ENCODE assay signal across 9 cellular contexts in the genomic region with DNA sequence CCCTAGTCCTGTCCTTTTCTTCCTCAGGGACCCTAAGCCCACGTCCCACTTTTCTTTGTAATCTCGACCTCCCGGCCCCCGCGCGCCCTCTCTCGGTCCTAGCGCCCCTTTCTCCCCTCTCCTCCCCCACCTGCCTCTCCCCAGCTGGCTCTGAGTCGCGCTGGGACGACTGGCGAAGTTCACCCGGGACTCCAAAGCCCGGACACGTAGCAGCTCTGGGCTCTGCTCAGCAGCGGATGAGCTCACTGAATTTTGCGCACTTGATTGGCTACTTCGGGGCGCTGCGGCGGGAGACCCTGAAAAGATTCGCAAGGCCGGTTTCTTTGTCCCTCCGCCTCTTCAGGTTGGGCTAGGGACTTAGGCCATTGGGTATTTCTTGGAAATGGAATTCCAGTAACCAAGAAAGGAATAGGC. TPM values are rescaled to one million over a fixed set of nuclear protein-coding genes. Genes with fewer than 3 reads are reported as not detected.
DNase-seq lines count a peak whose midpoint lies in the region; ATAC-seq, FAIRE-seq and TF ChIP-seq lines count a peak whose summit lies in the region.
"Had no signal": no experiment of that assay in that cellular context is flagged by ENCODE, and none has a peak within 500 bp of the region (broad histone marks: within the 10 kb centered on the region; RNA-seq: fewer than 3 reads in every experiment).

No MANE protein-coding gene starts in this region.

- peaks cover 4% of the 10 kb centered on the region for H3K4me1 ChIP-seq in RWPE2 (ENCODE audit: insufficient read depth, poor library complexity, severe bottlenecking)

- H3K4me3 ChIP-seq in RWPE2 (ENCODE audit: severe bottlenecking): no peak overlapping the region

- H3K9me3 Mint-ChIP-seq in activated naive CD4-positive, alpha-beta T cell treated with anti-CD3 and anti-CD28 coated beads for 36 hours: no peaks in the 10 kb centered on the region
- H3K9me3 Mint-ChIP-seq in glutamatergic neuron (ENCODE audit: unreplicated experiment) (no peaks in the 10 kb centered on the region), osteocyte (ENCODE audit: unreplicated experiment) (no peaks in the 10 kb centered on the region)

- no peaks in the 10 kb centered on the region for H3K36me3 Mint-ChIP-seq in activated naive CD4-positive, alpha-beta T cell treated with anti-CD3 and anti-CD28 coated beads for 36 hours (ENCODE audit: low read depth)
- H3K36me3 Mint-ChIP-seq in glutamatergic neuron (ENCODE audit: unreplicated experiment): peaks cover 9% of the 10 kb centered on the region
- no peaks in the 10 kb centered on the region for H3K36me3 Mint-ChIP-seq in osteocyte (ENCODE audit: unreplicated experiment)

- TF ChIP-seq POLR2A in H54 (IDR thresholded peaks at IDR 0.05; ENCODE audit: low read depth, low read length): no peak

- H3K27me3 ChIP-seq in RWPE2 (ENCODE audit: insufficient read depth, poor library complexity, severe bottlenecking): peaks cover 34% of the 10 kb centered on the region

- ATAC-seq in HG03025 (IDR thresholded peaks at IDR 0.05; ENCODE audit: low FRiP score, unreplicated experiment) (peak; percentile 94), RWPE2 (ENCODE audit: low read depth) (peak; percentile 94)

- no peaks in the 10 kb centered on the region for H3K9me3 ChIP-seq in RWPE2 (ENCODE audit: severe bottlenecking)

- H3K36me3 ChIP-seq in RWPE2 (ENCODE audit: low read depth): no peaks in the 10 kb centered on the region

- peaks cover 70% of the 10 kb centered on the region for H3K27me3 Mint-ChIP-seq in activated naive CD4-positive, alpha-beta T cell treated with anti-CD3 and anti-CD28 coated beads for 36 hours (ENCODE audit: low read depth)
- peaks cover 9% of the 10 kb centered on the region for H3K27me3 Mint-ChIP-seq in glutamatergic neuron (ENCODE audit: unreplicated experiment)
- H3K27me3 Mint-ChIP-seq in osteocyte (ENCODE audit: unreplicated experiment): peaks cover 40% of the 10 kb centered on the region

- CTCF ChIA-PET in activated naive CD4-positive, alpha-beta T cell treated with anti-CD3 and anti-CD28 coated beads for 36 hours (lab: Charles Lee): interaction anchor here (0.7 kb wide), 1 partner anchor 26 kb away, joined by 3 read pairs; no protein-coding TSS in a partner anchor

- no peak overlapping the region for H3K27ac Mint-ChIP-seq in activated naive CD4-positive, alpha-beta T cell treated with anti-CD3 and anti-CD28 coated beads for 36 hours
- H3K27ac Mint-ChIP-seq in glutamatergic neuron (ENCODE audit: unreplicated experiment): peak overlapping the region; percentile 94
- H3K27ac Mint-ChIP-seq in osteocyte (ENCODE audit: unreplicated experiment): no peak overlapping the region

- H3K4me3 Mint-ChIP-seq in activated naive CD4-positive, alpha-beta T cell treated with anti-CD3 and anti-CD28 coated beads for 36 hours: no peak overlapping the region
- H3K4me3 Mint-ChIP-seq in glutamatergic neuron (ENCODE audit: unreplicated experiment) (peak overlapping the region; percentile 84), osteocyte (ENCODE audit: unreplicated experiment) (peak overlapping the region; percentile 2)

- no peak overlapping the region for H3K27ac ChIP-seq in RWPE2 (ENCODE audit: poor library complexity, severe bottlenecking)

- DNase-seq in activated naive CD4-positive, alpha-beta T cell treated with anti-CD3 and anti-CD28 coated beads for 36 hours: peak; percentile 10
- no peak for DNase-seq in activated naive CD4-positive, alpha-beta T cell (lab: John Stamatoyannopoulos, UW)
- no peak for DNase-seq in RWPE2 (ENCODE audit: low spot score)
- DNase-seq in glutamatergic neuron: peak; percentile 75
- DNase-seq in osteocyte (ENCODE audit: extremely low spot score, unreplicated experiment): peak; percentile 53
- DNase-seq in H54 (ENCODE audit: insufficient read length, low spot score): no peak
- no peak for DNase-seq in NCI-H524 treated with DMSO at 0.1 percent for 48 hours (lab: John Stamatoyannopoulos, UW)
- DNase-seq: DND-41 had no signal

- peaks cover 6% of the 10 kb centered on the region for H3K4me1 Mint-ChIP-seq in activated naive CD4-positive, alpha-beta T cell treated with anti-CD3 and anti-CD28 coated beads for 36 hours (ENCODE audit: low read depth)
- peaks cover 55% of the 10 kb centered on the region for H3K4me1 Mint-ChIP-seq in glutamatergic neuron (ENCODE audit: low read depth, unreplicated experiment)
- H3K4me1 Mint-ChIP-seq in osteocyte (ENCODE audit: unreplicated experiment): no peaks in the 10 kb centered on the region

- TF ChIP-seq CTCF in RWPE2 (IDR thresholded peaks at IDR 0.05; ENCODE audit: poor library complexity, severe bottlenecking) (no peak), glutamatergic neuron (IDR thresholded peaks at IDR 0.05; ENCODE audit: partially characterized antibody, unreplicated experiment) (no peak), osteocyte (IDR thresholded peaks at IDR 0.05) (no peak)

- no peak for FAIRE-seq in H54 (lab: Jason Lieb, UNC)

- intact Hi-C loops in activated naive CD4-positive, alpha-beta T cell treated with anti-CD3 and anti-CD28 coated beads for 36 hours (cut with micrococcal nuclease): no loop called here

RNA-seq across cellular contexts. Expression of a gene that starts 16.3 kb away (rescaled TPM):
- not detected for total RNA-seq in activated naive CD4-positive, alpha-beta T cell treated with anti-CD3 and anti-CD28 coated beads for 36 hours
- total RNA-seq in glutamatergic neuron (ENCODE audit: unreplicated experiment) (13.5 TPM), osteocyte (not detected in 2 replicates)

RNA-seq across cellular contexts. Expression of a gene that starts 17.0 kb away (rescaled TPM):
- not detected for total RNA-seq in activated naive CD4-positive, alpha-beta T cell treated with anti-CD3 and anti-CD28 coated beads for 36 hours
- 165 TPM for total RNA-seq in glutamatergic neuron (ENCODE audit: unreplicated experiment)
- 0.13 TPM in 1 of 2 replicates, not detected in the other for total RNA-seq in osteocyte

Comparison
In these comparisons a context has a peak if more than half of its experiments do, and no peak if none do; other contexts are left out.
1. DNase-seq: peak in activated naive CD4-positive, alpha-beta T cell treated with anti-CD3 and anti-CD28 coated beads for 36 hours (single experiment), glutamatergic neuron (single experiment) and osteocyte (single experiment); none in activated naive CD4-positive, alpha-beta T cell (0 of 4), RWPE2 (single experiment), H54 (single experiment) and NCI-H524 treated with DMSO at 0.1 percent for 48 hours (single experiment).
2. RNA of a gene that starts 16.3 kb away (total RNA-seq): 13.5 TPM in glutamatergic neuron (single experiment); not detected in activated naive CD4-positive, alpha-beta T cell treated with anti-CD3 and anti-CD28 coated beads for 36 hours and not detected in osteocyte; every median in the first group is over 10 times any median in the second.
3. RNA of a gene that starts 17.0 kb away (total RNA-seq): 165 TPM in glutamatergic neuron (single experiment); 0.13 TPM in osteocyte and not detected in activated naive CD4-positive, alpha-beta T cell treated with anti-CD3 and anti-CD28 coated beads for 36 hours; every median in the first group is over 100 times any median in the second.